8 cellular contexts compared by ENCODE assay signal in genomic region chr16:29710227-29711219, GRCh38. TPM values are rescaled to one million over a fixed set of nuclear protein-coding genes. Genes with fewer than 3 reads are reported as not detected.
DNase-seq lines count a peak whose midpoint lies in the region; ATAC-seq, FAIRE-seq and TF ChIP-seq lines count a peak whose summit lies in the region.

No MANE protein-coding gene starts in this region.

- H3K27me3 ChIP-seq in Caco-2 (replicated peaks; ENCODE audit: control insufficient read depth, insufficient read depth, low read length) (no peaks in the 10 kb centered on the region), Panc1 (ENCODE audit: control insufficient read depth, insufficient read depth, low read length) (no peaks in the 10 kb centered on the region), brain microvascular endothelial cell (replicated peaks) (no peaks in the 10 kb centered on the region), spleen (replicated peaks in 1 of 7) (no peaks in the 10 kb centered on the region)

- POLR2A ChIA-PET in Caco-2 (lab: Charles Lee) (no interaction called here), Panc1 (lab: Charles Lee) (no interaction called here)

- in situ Hi-C loops in Panc1 (cut with HindIII; ENCODE audit: low pct_unique_long_range_greater_than_20kb, low sequenced_read_pairs) (no loop called here), brain microvascular endothelial cell (cut with HindIII; ENCODE audit: low pct_ligation_motif_present, low sequenced_read_pairs) (no loop called here)

- H3K4me3 ChIP-seq in Caco-2 (ENCODE audit: low read depth, low read length), result no peak overlapping the region
- no peak overlapping the region for H3K4me3 ChIP-seq in Panc1 (ENCODE audit: low read depth in 2 of 2, low read length in 2 of 2)
- no peak overlapping the region for H3K4me3 ChIP-seq in brain microvascular endothelial cell (ENCODE audit: low read depth, low read length)
- no peak overlapping the region for H3K4me3 ChIP-seq in spleen

- no peaks in the 10 kb centered on the region for H3K36me3 ChIP-seq in Caco-2 (ENCODE audit: control insufficient read depth, insufficient read depth, low read length)
- no peaks in the 10 kb centered on the region for H3K36me3 ChIP-seq in Panc1 (ENCODE audit: control insufficient read depth, insufficient read depth, low read length)
- no peaks in the 10 kb centered on the region for H3K36me3 ChIP-seq in brain microvascular endothelial cell (replicated peaks)
- H3K36me3 ChIP-seq in spleen, result no peaks in the 10 kb centered on the region

- H3K9me3 ChIP-seq in Caco-2, result no peaks in the 10 kb centered on the region
- no peaks in the 10 kb centered on the region for H3K9me3 ChIP-seq in Panc1 (ENCODE audit: control insufficient read depth, insufficient read depth, low read depth, low read length)
- H3K9me3 ChIP-seq in spleen, result no peaks in the 10 kb centered on the region

- no peak overlapping the region for H3K4me3 Mint-ChIP-seq in Caco-2 (ENCODE audit: unreplicated experiment)

- intact Hi-C loops in Caco-2 (cut with micrococcal nuclease; ENCODE audit: unreplicated experiment) (loop anchor here (1.0 kb wide), 1 partner anchor 10 kb away; no protein-coding TSS in a partner anchor), Panc1 (cut with micrococcal nuclease; ENCODE audit: unreplicated experiment) (no loop called here), spleen (cut with DNase I; ENCODE audit: low total_unique reads) (no loop called here)

- H3K27ac Mint-ChIP-seq in Caco-2 (ENCODE audit: unreplicated experiment), result peak overlapping the region; percentile 36

- H3K36me3 Mint-ChIP-seq in Caco-2 (ENCODE audit: insufficient read depth, unreplicated experiment), result peaks cover 9% of the 10 kb centered on the region

- TF ChIP-seq POLR2A in spleen (IDR thresholded peaks at IDR 0.05), result no peak

- H3K27ac ChIP-seq in Panc1 (ENCODE audit: low read length) (no peak overlapping the region), brain microvascular endothelial cell (no peak overlapping the region), spleen (peak overlapping the region in 1 of 8 donors; percentile 30)

- WGBS in spleen, 5 donors, result 48 to 52% (median 50%) methylated on average over 17 of the region's 17 CpGs

- peak; percentile 68 for FAIRE-seq in islet of Langerhans (lab: Jason Lieb, UNC)

- no peaks in the 10 kb centered on the region for H3K9me3 Mint-ChIP-seq in Caco-2 (ENCODE audit: unreplicated experiment)

- DNase-seq in Caco-2 (peak in 1 of 2 experiments; percentile 56), GM20000 (ENCODE audit: low spot score) (peak; percentile 66), Panc1 (ENCODE audit: low read depth, low spot score) (peak; percentile 38), brain microvascular endothelial cell (peak; percentile 76), spleen (peak; percentile 47)

- H3K4me1 Mint-ChIP-seq in Caco-2 (ENCODE audit: low read depth, unreplicated experiment), result peaks cover 14% of the 10 kb centered on the region

- no peaks in the 10 kb centered on the region for H3K27me3 Mint-ChIP-seq in Caco-2 (ENCODE audit: insufficient read depth, unreplicated experiment)

- BruUV-seq in Caco-2 (replicated peaks; lab: Mats Ljungman, UMichigan) (no TSS peak), Panc1 (replicated peaks; lab: Mats Ljungman, UMichigan) (no TSS peak)

- ATAC-seq in Panc1 (peak; percentile 92), GM18517 (IDR thresholded peaks at IDR 0.05; ENCODE audit: unreplicated experiment) (no peak), HG03521 (IDR thresholded peaks at IDR 0.05; ENCODE audit: unreplicated experiment) (no peak)

- peak; percentile 54 to 64 for TF ChIP-seq CTCF in Caco-2 (IDR thresholded peaks at IDR 0.05; ENCODE audit: insufficient read depth in 1 of 2, low read depth in 1 of 2, low read length in 1 of 2, severe bottlenecking in 1 of 2, unreplicated experiment in 1 of 2)
- no peak for TF ChIP-seq CTCF in GM20000 (IDR thresholded peaks at IDR 0.05; ENCODE audit: extremely low read depth, missing control alignments)
- TF ChIP-seq CTCF in Panc1 (IDR thresholded peaks at IDR 0.05), result peak; percentile 71
- peak; percentile 71 for TF ChIP-seq CTCF in brain microvascular endothelial cell (IDR thresholded peaks at IDR 0.05; ENCODE audit: low read depth, low read length, missing control alignments)
- peak; percentile 51 to 78 (median 70) for TF ChIP-seq CTCF in spleen (IDR thresholded peaks at IDR 0.05 in 8 of 11, conservative IDR thresholded peaks at IDR 0.05 in 3 of 11)

- H3K4me1 ChIP-seq in Caco-2 (no peaks in the 10 kb centered on the region; the same call in 1 of the 2 replicates), Panc1 (ENCODE audit: control insufficient read depth, insufficient read depth, low read length) (peaks cover 3% of the 10 kb centered on the region; the same call in 1 of the 2 replicates), spleen (peaks cover 6 to 27% (median 9%) of the 10 kb centered on the region in 6 donors)

- CTCF ChIA-PET in Caco-2 (lab: Charles Lee), result interaction anchor here (0.9 kb wide), 1 partner anchor 10 kb away, joined by 4 read pairs; no protein-coding TSS in a partner anchor
- CTCF ChIA-PET in Panc1 (lab: Charles Lee), result no interaction called here

RNA-seq across cellular contexts. Expression of gene QPRT, which starts 31.5 kb away (rescaled TPM):
- 176 and 178 TPM in 2 replicates for total RNA-seq in Caco-2 (2022)
- total RNA-seq in Panc1 (2021; ENCODE audit: unreplicated experiment), result 27.9 TPM
- polyA plus RNA-seq in Panc1 (2012; ENCODE audit: insufficient read length), result 53.1 TPM
- total RNA-seq in spleen, result 10 to 100 TPM in 6 of 7 donors, 1 to 10 TPM in 1; 8.8 to 37.2 (median 21.7) TPM
- polyA plus RNA-seq in spleen, result 1 to 10 TPM; 3.3 to 8.0 (median 7.5) TPM

RNA-seq across cellular contexts. Expression of gene C16orf54, which starts 35.3 kb away (rescaled TPM):
- not detected in 2 replicates for total RNA-seq in Caco-2 (2022)
- 0.18 TPM for total RNA-seq in Panc1 (2021; ENCODE audit: unreplicated experiment)
- polyA plus RNA-seq in Panc1 (2012; ENCODE audit: insufficient read length), result not detected
- 10 to 100 TPM; 34.5 to 46.0 (median 40.5) TPM for total RNA-seq in spleen
- polyA plus RNA-seq in spleen, result 10 to 100 TPM; 15.6 to 21.0 (median 16.6) TPM

RNA-seq across cellular contexts. Expression of gene SPN, which starts 47.5 kb away (rescaled TPM):
- total RNA-seq in Caco-2 (2022) (not detected in 2 replicates), Panc1 (2021; ENCODE audit: unreplicated experiment) (1.3 TPM), spleen (10 to 100 TPM; 21.6 to 46.4 (median 28.7) TPM)
- 0.17 TPM for polyA plus RNA-seq in Panc1 (2012; ENCODE audit: insufficient read length)
- 1 to 10 TPM; 3.9 to 9.1 (median 7.3) TPM for polyA plus RNA-seq in spleen

Comparison
In these comparisons a context has a peak if more than half of its experiments do, and no peak if none do; other contexts are left out.
1. RNA of gene C16orf54, which starts 35.3 kb away (total RNA-seq): 34.5 to 46.0 TPM in spleen; 0.18 TPM in Panc1 (single experiment) and not detected in Caco-2; every median in the first group is over 10 times any median in the second.